ENCODE assay signal across 10 cellular contexts in genomic region chr18:58213445-58213844, GRCh38.
DNase-seq lines count a peak whose midpoint lies in the region; ATAC-seq and TF ChIP-seq lines count a peak whose summit lies in the region.
"Had no signal": no experiment of that assay in that cellular context is flagged by ENCODE, and none has a peak within 500 bp of the region (broad histone marks: within the 10 kb centered on the region; RNA-seq: fewer than 3 reads in every experiment).

No MANE protein-coding gene starts in this region.

- peaks cover 78% of the 10 kb centered on the region for H3K4me1 ChIP-seq in mammary epithelial cell (ENCODE audit: insufficient read depth, low read length)

- H3K27me3 Mint-ChIP-seq in CD4-positive, alpha-beta T cell: peaks cover 21% of the 10 kb centered on the region
- H3K27me3 Mint-ChIP-seq in nephron progenitor cell (ENCODE audit: low read depth, poor library complexity): peaks cover 4% of the 10 kb centered on the region

- H3K27me3 ChIP-seq in CD4-positive, alpha-beta T cell (ENCODE audit: control insufficient read depth, insufficient read depth, low read length): no peaks in the 10 kb centered on the region
- no peaks in the 10 kb centered on the region for H3K27me3 ChIP-seq in mammary epithelial cell (ENCODE audit: insufficient read depth, low read length)

- H3K36me3 ChIP-seq in mammary epithelial cell (ENCODE audit: insufficient read depth, low read length): no peaks in the 10 kb centered on the region

- H3K4me3 ChIP-seq in mammary epithelial cell (replicated peaks in 1 of 3; ENCODE audit: insufficient read depth in 1 of 3, low read depth in 2 of 3, low read length in 3 of 3): no peak overlapping the region
- H3K4me3 ChIP-seq: coronary artery had no signal

- no peak for TF ChIP-seq CTCF in CD4-positive, alpha-beta T cell (IDR thresholded peaks at IDR 0.05)
- TF ChIP-seq CTCF in mammary epithelial cell (conservative IDR thresholded peaks at IDR 0.05 in 1 of 2, IDR thresholded peaks at IDR 0.05 in 1 of 2; ENCODE audit: extremely low read depth in 1 of 2, insufficient read depth in 1 of 2, low read depth in 1 of 2, low read length in 2 of 2): no peak
- TF ChIP-seq CTCF in nephron progenitor cell (IDR thresholded peaks at IDR 0.05): no peak

- H3K9me3 ChIP-seq in CD4-positive, alpha-beta T cell (ENCODE audit: control insufficient read depth, low read length): no peaks in the 10 kb centered on the region
- H3K9me3 ChIP-seq in mammary epithelial cell (replicated peaks; ENCODE audit: insufficient read depth, low read length): no peaks in the 10 kb centered on the region

- no peak overlapping the region for H3K4me3 Mint-ChIP-seq in CD4-positive, alpha-beta T cell
- no peak overlapping the region for H3K4me3 Mint-ChIP-seq in nephron progenitor cell

- POLR2A ChIA-PET in CD4-positive, alpha-beta T cell (lab: Charles Lee): no interaction called here

- H3K4me2 ChIP-seq in mammary epithelial cell (ENCODE audit: insufficient read depth, low read depth, low read length): peak overlapping the region; percentile 79

- H3K27ac Mint-ChIP-seq in CD4-positive, alpha-beta T cell: peak overlapping the region; percentile 10
- H3K27ac Mint-ChIP-seq in nephron progenitor cell: peak overlapping the region; percentile 20

- in situ Hi-C loops in mammary epithelial cell (cut with MboI; ENCODE audit: low sequenced_read_pairs in 2 of 2): no loop called here

- no peak for DNase-seq in CD4-positive, alpha-beta T cell
- DNase-seq in NOMO-1 treated with DMSO at 0.1 percent for 48 hours (lab: John Stamatoyannopoulos, UW; ENCODE audit: unreplicated experiment): peak; percentile 69
- peak; percentile 89 for DNase-seq in mammary epithelial cell
- DNase-seq in nephron progenitor cell: no peak
- DNase-seq in NCI-H146 (lab: John Stamatoyannopoulos, UW): no peak
- DNase-seq in NCI-H187 (lab: John Stamatoyannopoulos, UW): no peak
- no peak for DNase-seq in 8988T

- H3K36me3 Mint-ChIP-seq in CD4-positive, alpha-beta T cell (ENCODE audit: low read depth): no peaks in the 10 kb centered on the region
- no peaks in the 10 kb centered on the region for H3K36me3 Mint-ChIP-seq in nephron progenitor cell (ENCODE audit: low read depth)

- H3K27ac ChIP-seq in CD4-positive, alpha-beta T cell (ENCODE audit: low read depth, low read length): no peak overlapping the region
- peak overlapping the region; percentile 78 for H3K27ac ChIP-seq in mammary epithelial cell (ENCODE audit: insufficient read depth, low read depth, low read length)
- H3K27ac ChIP-seq: coronary artery had no signal

- WGBS in mammary epithelial cell (ENCODE audit: low coverage, missing lambda C conversion rate): 17% methylated on average over 2 of the region's 2 CpGs

- peaks cover 18% of the 10 kb centered on the region for H3K4me1 Mint-ChIP-seq in CD4-positive, alpha-beta T cell (ENCODE audit: low read depth)
- H3K4me1 Mint-ChIP-seq in nephron progenitor cell: peaks cover 60% of the 10 kb centered on the region

- no peaks in the 10 kb centered on the region for H3K9me3 Mint-ChIP-seq in CD4-positive, alpha-beta T cell
- peaks cover 4% of the 10 kb centered on the region for H3K9me3 Mint-ChIP-seq in nephron progenitor cell

- BruUV-seq in mammary epithelial cell (replicated peaks; lab: Mats Ljungman, UMichigan): no TSS peak

- peak; percentile 41 for ATAC-seq in CD4-positive, alpha-beta T cell (ENCODE audit: poor library complexity)
- no peak for ATAC-seq in HG03354 (IDR thresholded peaks at IDR 0.05; ENCODE audit: poor library complexity, severe bottlenecking, unreplicated experiment)
- ATAC-seq: left lobe of liver had no signal

- H3K9ac ChIP-seq in mammary epithelial cell (ENCODE audit: insufficient read depth, low read length): peak overlapping the region; percentile 32

- H4K20me1 ChIP-seq in mammary epithelial cell (ENCODE audit: insufficient read depth, low read length): no peaks in the 10 kb centered on the region

- peaks cover 71% of the 10 kb centered on the region for H3K79me2 ChIP-seq in mammary epithelial cell (ENCODE audit: insufficient read depth, low read length)

- no peak overlapping the region for H2AFZ ChIP-seq in mammary epithelial cell (ENCODE audit: low read depth, low read length)

- dilution Hi-C loops in mammary epithelial cell (cut with HindIII; ENCODE audit: low sequenced_read_pairs): no loop called here

- intact Hi-C loops in CD4-positive, alpha-beta T cell (cut with DNase I, micrococcal nuclease): no loop called here
- intact Hi-C loops in mammary epithelial cell (cut with micrococcal nuclease): loop anchor here (1.0 kb wide), 1 partner anchor 17 kb away; no protein-coding TSS in a partner anchor

- CTCF ChIA-PET in CD4-positive, alpha-beta T cell (lab: Charles Lee): interaction anchor here (0.5 kb wide), 1 partner anchor 135 kb away, joined by 3 read pairs; no protein-coding TSS in a partner anchor
- CTCF ChIA-PET in mammary epithelial cell (lab: Charles Lee; ENCODE audit: low non-redundant PET): no interaction called here

Comparison
In these comparisons a context has a peak if more than half of its experiments do, and no peak if none do; other contexts are left out.
1. DNase-seq: peak in NOMO-1 treated with DMSO at 0.1 percent for 48 hours (single experiment) and mammary epithelial cell (single experiment); none in CD4-positive, alpha-beta T cell (0 of 10), nephron progenitor cell (single experiment), NCI-H146 (single experiment), NCI-H187 (0 of 2) and 8988T (single experiment).